31 cellular contexts compared by ENCODE assay signal in the genomic region with DNA sequence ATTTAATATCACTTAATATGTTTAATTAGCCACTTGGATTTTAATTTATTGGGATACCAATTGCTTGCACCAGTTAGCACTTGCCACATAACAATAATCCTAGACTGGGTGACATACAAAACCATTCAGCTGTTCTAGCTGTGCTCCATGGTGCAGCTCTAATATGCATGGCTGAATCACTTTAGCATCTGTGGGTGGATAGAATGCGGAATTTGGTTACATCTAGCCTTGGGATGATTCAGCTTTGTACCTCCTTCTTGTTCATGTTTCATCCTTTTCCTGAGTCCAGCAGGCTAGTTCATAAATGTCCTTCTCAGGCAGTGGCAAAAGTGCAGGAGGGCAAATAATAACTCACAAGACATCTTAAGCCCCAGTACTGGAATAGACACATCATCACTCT.
A peak's percentile ranks its signal among the peaks of the same experiment; 100 is the strongest.
DNase-seq lines count a peak whose midpoint lies in the region; ATAC-seq and FAIRE-seq lines count a peak whose summit lies in the region.
"Had no signal": no experiment of that assay in that cellular context is flagged by ENCODE, and none has a peak within 500 bp of the region (broad histone marks: within the 10 kb centered on the region; RNA-seq: fewer than 3 reads in every experiment).

No MANE protein-coding gene starts in this region.

- DNase-seq in NCI-H2171 treated with DMSO at 0.1 percent for 48 hours (lab: John Stamatoyannopoulos, UW) (peak; percentile 55), NCI-H2171 (lab: John Stamatoyannopoulos, UW) (no peak), astrocyte of the hippocampus (ENCODE audit: low read depth, low spot score) (peak; percentile 9), glomerular visceral epithelial cell (ENCODE audit: extremely low spot score) (peak; percentile 67), GF-D8 (lab: John Stamatoyannopoulos, UW) (no peak), small intestine (no peak)
- DNase-seq: activated CD4-positive, alpha-beta T cell treated with anti-CD3 and anti-CD28 coated beads for 36 hours; activated CD8-positive, alpha-beta memory T cell treated with anti-CD3 and anti-CD28 coated beads for 24 hours; activated T-cell treated with anti-CD3 and anti-CD28 coated beads, Interleukin-2, amount 50 U/mL, for 24 hours; AML-193; amniotic stem cell; CD4-positive, alpha-beta memory T cell; DMS 273 treated with DMSO at 0.1 percent for 48 hours; endodermal cell; left ventricle myocardium superior; midbrain; naive thymus-derived CD8-positive, alpha-beta T cell; NCI-H1092; NCI-H187; NCI-H69; ovary; Peyer's patch; T-helper 1 cell; thyroid gland had no signal

- no peaks in the 10 kb centered on the region for H3K4me1 ChIP-seq in small intestine (ENCODE audit: control insufficient read depth in 2 of 2, insufficient read depth in 1 of 2, low read depth in 1 of 2, low read length in 1 of 2)
- H3K4me1 ChIP-seq: Peyer's patch, right atrium auricular region, thyroid gland had no signal

- H3K4me3 ChIP-seq in small intestine (ENCODE audit: low read depth in 1 of 2, low read length in 2 of 2), result no peak overlapping the region
- H3K4me3 ChIP-seq: ovary, Peyer's patch, right atrium auricular region, thyroid gland had no signal

- WGBS in small intestine, 3 donors, result 90 to 94% (median 92%) methylated on average over 1 of the region's 1 CpG

- ATAC-seq in HG03045 (IDR thresholded peaks at IDR 0.05; ENCODE audit: unreplicated experiment), result no peak
- ATAC-seq in HG03039 (IDR thresholded peaks at IDR 0.05; ENCODE audit: unreplicated experiment), result no peak
- ATAC-seq: activated CD4-positive, alpha-beta T cell treated with anti-CD3 and anti-CD28 coated beads for 36 hours; left ventricle myocardium superior; naive thymus-derived CD8-positive, alpha-beta T cell had no signal

- no peaks in the 10 kb centered on the region for H3K27me3 ChIP-seq in small intestine (ENCODE audit: control insufficient read depth in 2 of 2, insufficient read depth in 2 of 2, low read length in 2 of 2)
- H3K27me3 ChIP-seq: ovary, Peyer's patch, right atrium auricular region, thyroid gland had no signal

- H3K9me3 ChIP-seq in small intestine (ENCODE audit: control insufficient read depth, low read depth), result no peaks in the 10 kb centered on the region
- H3K9me3 ChIP-seq: ovary, right atrium auricular region, thyroid gland had no signal

- FAIRE-seq in small intestine (lab: Jason Lieb, UNC), result no peak
- FAIRE-seq: G401.6, H1, TTC549 had no signal

- no peaks in the 10 kb centered on the region for H3K36me3 ChIP-seq in small intestine (ENCODE audit: control insufficient read depth in 2 of 2, insufficient read depth in 2 of 2, low read length in 2 of 2)
- H3K36me3 ChIP-seq: ovary, Peyer's patch, right atrium auricular region, thyroid gland had no signal

- no peak overlapping the region for H3K27ac ChIP-seq in small intestine (ENCODE audit: low read depth in 1 of 2, low read length in 1 of 2)
- H3K27ac ChIP-seq: 22Rv1, ovary, Peyer's patch, right atrium auricular region, thyroid gland had no signal

Comparison
In these comparisons a context has a peak if more than half of its experiments do, and no peak if none do; other contexts are left out.
1. DNase-seq: peak in NCI-H2171 treated with DMSO at 0.1 percent for 48 hours (single experiment), astrocyte of the hippocampus (single experiment) and glomerular visceral epithelial cell (single experiment); none in NCI-H2171 (single experiment), GF-D8 (single experiment) and small intestine (single experiment).